ENCODE assay signal across 14 cellular contexts in genomic region chr12:125549836-125550235, GRCh38.
DNase-seq lines count a peak whose midpoint lies in the region; ATAC-seq, FAIRE-seq and TF ChIP-seq lines count a peak whose summit lies in the region.
"Had no signal": no experiment of that assay in that cellular context is flagged by ENCODE, and none has a peak within 500 bp of the region (broad histone marks: within the 10 kb centered on the region; RNA-seq: fewer than 3 reads in every experiment).

No MANE protein-coding gene starts in this region.

- H3K9me3 Mint-ChIP-seq in nephron, result peaks cover 2% of the 10 kb centered on the region

- 32% methylated on average over 4 of the region's 4 CpGs for WGBS in GM12878 (ENCODE audit: insufficient coverage, insufficient replicate concordance, low lambda C conversion rate, missing lambda C conversion rate)

- DNase-seq in GM10266 (ENCODE audit: extremely low spot score), result no peak
- DNase-seq in GM12878 (ENCODE audit: low read depth, low spot score), result no peak
- DNase-seq in H54 (ENCODE audit: insufficient read length, low spot score), result no peak
- DNase-seq in stimulated activated CD4-positive, alpha-beta T cell treated with anti-CD3 and anti-CD28 coated beads, Interleukin-15, amount 100 ng/mL, for 24 hours, result no peak
- DNase-seq: DMS79 treated with DMSO at 0.1 percent for 48 hours; NCI-H2171 treated with DMSO at 0.1 percent for 48 hours; ovary; stimulated activated CD4-positive, alpha-beta T cell treated with anti-CD3 and anti-CD28 coated beads, Interleukin-4, amount 100 ng/mL, for 24 hours had no signal

- H3K4me1 ChIP-seq in KMS-11 (ENCODE audit: low read depth, poor library complexity, severe bottlenecking) (no peaks in the 10 kb centered on the region), GM12878 (ENCODE audit: control insufficient read depth, insufficient read depth, low read length) (no peaks in the 10 kb centered on the region)
- H3K4me1 ChIP-seq: ascending aorta, SJSA1 had no signal

- H3K9ac ChIP-seq in KMS-11 (no peak overlapping the region), GM12878 (ENCODE audit: control insufficient read depth, insufficient read depth, low read length) (no peak overlapping the region)

- H3K27me3 ChIP-seq in KMS-11 (ENCODE audit: insufficient read depth, low read depth) (no peaks in the 10 kb centered on the region), GM12878 (replicated peaks in 1 of 2; ENCODE audit: control insufficient read depth in 2 of 2, insufficient read depth in 2 of 2, low read length in 1 of 2) (no peaks in the 10 kb centered on the region)
- H3K27me3 ChIP-seq: ascending aorta, ovary, SJSA1 had no signal

- no peak for ATAC-seq in GM12878
- ATAC-seq in GM18517 (IDR thresholded peaks at IDR 0.05; ENCODE audit: unreplicated experiment), result no peak
- no peak for ATAC-seq in GM19395 (IDR thresholded peaks at IDR 0.05; ENCODE audit: unreplicated experiment)

- no TSS peak for BruUV-seq in GM12878 (replicated peaks; lab: Mats Ljungman, UMichigan)

- intact Hi-C loops in GM12878 (cut with micrococcal nuclease; ENCODE audit: unreplicated experiment), result no loop called here

- no peak overlapping the region for H3K4me3 ChIP-seq in KMS-11 (IDR thresholded peaks at IDR 0.05; ENCODE audit: insufficient read depth, low read depth, low read length)
- H3K4me3 ChIP-seq in GM12878, result no peak overlapping the region
- H3K4me3 ChIP-seq: ascending aorta, ovary, SJSA1 had no signal

- TF ChIP-seq RAD21 in GM12878 (IDR thresholded peaks at IDR 0.05; ENCODE audit: insufficient read depth, low read depth, low read length), result 0 out of 2 replicates have a peak, but pooled peaks have one; percentile 26

- in situ Hi-C loops in GM12878 (cut with MboI), result no loop called here

- H4K20me1 ChIP-seq in KMS-11 (ENCODE audit: insufficient read depth) (no peaks in the 10 kb centered on the region), GM12878 (ENCODE audit: control insufficient read depth, insufficient read depth) (no peaks in the 10 kb centered on the region)

- H3K27ac Mint-ChIP-seq in nephron, result no peak overlapping the region

- RAD21 ChIA-PET in GM12878 (lab: Charles Lee; ENCODE audit: unreplicated experiment), result interaction anchor here (0.9 to 1.6 kb wide), 2 partner anchors 36 to 222 kb away, joined by 4 to 5 read pairs; no protein-coding TSS in a partner anchor

- H3K79me2 ChIP-seq in KMS-11 (ENCODE audit: insufficient read depth, low read depth) (no peaks in the 10 kb centered on the region), GM12878 (ENCODE audit: control insufficient read depth, insufficient read depth, low read length) (no peaks in the 10 kb centered on the region)

- H3K27me3 Mint-ChIP-seq in nephron (ENCODE audit: low read depth), result no peaks in the 10 kb centered on the region

- POLR2A ChIA-PET in GM12878 (lab: Charles Lee), result no interaction called here

- peak; percentile 34 for TF ChIP-seq CTCF in GM10266 (IDR thresholded peaks at IDR 0.05; ENCODE audit: control insufficient read depth, insufficient read depth, low read depth, missing control alignments)
- TF ChIP-seq CTCF in KMS-11 (conservative IDR thresholded peaks at IDR 0.05; ENCODE audit: low read depth, low read length), result peak; percentile 41
- peak; percentile 36 to 62 (median 61); a peak in 4 of 6 replicates for TF ChIP-seq CTCF in GM12878 (IDR thresholded peaks at IDR 0.05 in 2 of 3, conservative IDR thresholded peaks at IDR 0.05 in 1 of 3; ENCODE audit: control insufficient read depth in 2 of 3, extremely low read depth in 1 of 3, insufficient read depth in 1 of 3, low read depth in 3 of 3, low read length in 3 of 3)
- TF ChIP-seq CTCF in nephron (IDR thresholded peaks at IDR 0.05; ENCODE audit: unreplicated experiment in 3 of 3), result peak in 2 of 3 experiments; percentile 10 to 21

- no peak overlapping the region for H3K27ac ChIP-seq in KMS-11
- no peak overlapping the region for H3K27ac ChIP-seq in GM12878 (ENCODE audit: control insufficient read depth, insufficient read depth)
- H3K27ac ChIP-seq: ascending aorta, ovary, SJSA1 had no signal

- TF ChIP-seq EP300 in GM12878 (IDR thresholded peaks at IDR 0.05; ENCODE audit: borderline replicate concordance in 1 of 2, control insufficient read depth in 1 of 2, low read depth in 2 of 2, low read length in 2 of 2), result no peak

- CTCF ChIA-PET in GM12878 (lab: Yijun Ruan, JAX), result interaction anchor here (0.9 to 5.7 kb wide), 10 partner anchors 13 to 223 kb away, joined by 3 to 33 read pairs (median 4); no protein-coding TSS in a partner anchor

- SMC1A ChIA-PET in GM12878 (lab: Charles Lee; ENCODE audit: uncharacterized antibody, unreplicated experiment), result interaction anchor here (1.0 to 1.8 kb wide), 3 partner anchors 101 to 223 kb away, joined by 3 to 5 read pairs (median 3); no protein-coding TSS in a partner anchor

- H3K4me1 Mint-ChIP-seq in nephron, result no peaks in the 10 kb centered on the region

- H3K9me3 ChIP-seq in GM12878 (replicated peaks; ENCODE audit: control insufficient read depth, insufficient read depth, low read length), result no peaks in the 10 kb centered on the region
- H3K9me3 ChIP-seq: ascending aorta, ovary, SJSA1 had no signal

- TF ChIP-seq POLR2A in GM12878 (IDR thresholded peaks at IDR 0.05; ENCODE audit: low read depth, low read length) (no peak), H54 (IDR thresholded peaks at IDR 0.05; ENCODE audit: low read depth, low read length) (no peak)

- no peak overlapping the region for H3K4me3 Mint-ChIP-seq in nephron

- no peaks in the 10 kb centered on the region for H3K36me3 Mint-ChIP-seq in nephron (ENCODE audit: low read depth)

- H3K36me3 ChIP-seq in KMS-11 (ENCODE audit: insufficient read depth) (no peaks in the 10 kb centered on the region), GM12878 (ENCODE audit: control insufficient read depth in 2 of 2, insufficient read depth in 2 of 2, low read length in 1 of 2) (no peaks in the 10 kb centered on the region)
- H3K36me3 ChIP-seq: ascending aorta, ovary, SJSA1 had no signal

- H3K4me2 ChIP-seq in KMS-11 (no peak overlapping the region), GM12878 (ENCODE audit: control insufficient read depth, insufficient read depth) (no peak overlapping the region)

- FAIRE-seq in GM12878 (lab: Jason Lieb, UNC) (no peak), H54 (lab: Jason Lieb, UNC) (no peak)

- no peak overlapping the region for H2AFZ ChIP-seq in KMS-11 (ENCODE audit: low read depth)
- H2AFZ ChIP-seq in GM12878 (ENCODE audit: control insufficient read depth, low read depth, low read length), result no peak overlapping the region

TF ChIP-seq in GM12878, 131 proteins besides CTCF, POLR2A, EP300 and RAD21:
- TF ChIP-seq TARDBP (IDR thresholded peaks at IDR 0.05; ENCODE audit: borderline replicate concordance) (no peak), IRF3 (IDR thresholded peaks at IDR 0.05) (no peak), RUNX3 (IDR thresholded peaks at IDR 0.05; ENCODE audit: low read length) (no peak), BMI1 (IDR thresholded peaks at IDR 0.05; ENCODE audit: borderline replicate concordance) (no peak)
